23 cellular contexts compared by ENCODE assay signal in the genomic region with DNA sequence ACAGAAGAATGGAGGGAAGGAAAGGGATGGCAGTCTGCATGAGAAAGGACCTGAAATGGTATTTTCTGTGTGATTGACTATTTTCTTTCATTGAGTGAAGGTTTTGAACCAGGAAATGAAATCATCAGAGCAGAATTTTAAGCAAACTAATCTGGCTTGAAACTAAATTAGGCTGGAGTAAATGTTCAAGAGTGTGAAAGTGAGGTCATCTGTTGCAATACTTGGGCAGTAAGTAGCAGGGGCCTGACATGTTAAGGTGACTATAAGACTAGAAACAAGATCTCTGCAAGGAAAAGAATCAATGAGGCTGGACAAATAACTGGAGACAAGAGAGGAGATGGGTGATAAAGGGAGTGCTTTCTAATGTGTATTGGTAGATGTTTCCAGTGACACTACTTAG.
DNase-seq lines count a peak whose midpoint lies in the region; ATAC-seq, FAIRE-seq and TF ChIP-seq lines count a peak whose summit lies in the region.
"Had no signal": no experiment of that assay in that cellular context is flagged by ENCODE, and none has a peak within 500 bp of the region (broad histone marks: within the 10 kb centered on the region; RNA-seq: fewer than 3 reads in every experiment).

No MANE protein-coding gene starts in this region.

- H3K9ac ChIP-seq in H1 (replicated peaks in 1 of 4; ENCODE audit: extremely low read depth in 1 of 4, low read depth in 3 of 4, low read length in 3 of 4): no peak overlapping the region
- H3K9ac ChIP-seq: BLaER1 had no signal

- no peak overlapping the region for H4K91ac ChIP-seq in H1 (replicated peaks; ENCODE audit: insufficient read length, low read length)

- no peak overlapping the region for H3K18ac ChIP-seq in H1 (ENCODE audit: extremely low read depth, low read length)

- H2BK12ac ChIP-seq in H1 (ENCODE audit: low read depth, low read length): no peak overlapping the region

- no peaks in the 10 kb centered on the region for H3K79me2 ChIP-seq in H1 (ENCODE audit: control insufficient read depth in 1 of 2, insufficient read depth in 2 of 2, low read length in 2 of 2)

- peak overlapping the region; percentile 42 for H3K4ac ChIP-seq in H1 (replicated peaks; ENCODE audit: insufficient read length, low read depth, low read length)

- no peak overlapping the region for H3K14ac ChIP-seq in H1 (ENCODE audit: insufficient read length)

- H3K27ac Mint-ChIP-seq in stimulated activated memory B cell treated with anti-CD40 and anti-IgM and Interleukin-4, amounts not matched to agents 10 μg/mL and 1 μg/mL and 100 μg/mL, for 72 hours: no peak overlapping the region
- H3K27ac Mint-ChIP-seq: CD14-positive monocyte; CD4-positive, alpha-beta memory T cell; CD4-positive, CD25-positive, alpha-beta regulatory T cell; CD8-positive, alpha-beta memory T cell had no signal

- TF ChIP-seq CTCF in D721Med (IDR thresholded peaks at IDR 0.05; ENCODE audit: insufficient read depth, missing control alignments) (no peak), GM20000 (IDR thresholded peaks at IDR 0.05; ENCODE audit: extremely low read depth, missing control alignments) (no peak), H1 (IDR thresholded peaks at IDR 0.05; ENCODE audit: control extremely low read depth in 1 of 3, insufficient read depth in 1 of 3, low read depth in 1 of 3, low read length in 3 of 3) (no peak)

- H2BK20ac ChIP-seq in H1 (ENCODE audit: low read length): no peak overlapping the region

- H3K79me1 ChIP-seq in H1 (ENCODE audit: low read depth, low read length): no peaks in the 10 kb centered on the region

- H2BK15ac ChIP-seq in H1 (ENCODE audit: low read length): no peak overlapping the region

- H3K27ac ChIP-seq in H1 (ENCODE audit: low read depth, low read length): no peak overlapping the region
- H3K27ac ChIP-seq: BLaER1 had no signal

- no peaks in the 10 kb centered on the region for H4K20me1 ChIP-seq in H1 (replicated peaks in 1 of 2; ENCODE audit: control insufficient read depth in 1 of 2, insufficient read depth in 2 of 2, low read length in 2 of 2)
- H4K20me1 ChIP-seq: BLaER1 had no signal

- CTCF ChIA-PET in H1 (lab: Charles Lee; ENCODE audit: partially characterized antibody): interaction anchor here (0.6 kb wide), 1 partner anchor 139 kb away, joined by 3 read pairs; no protein-coding TSS in a partner anchor

- FAIRE-seq in D721Med (lab: Jason Lieb, UNC) (peak; percentile 63), H1 (lab: Jason Lieb, UNC) (no peak)
- FAIRE-seq: A204.1, G401.6, GM12892, GM18507 had no signal

- POLR2A ChIA-PET in H1 (lab: Charles Lee; ENCODE audit: partially characterized antibody): no interaction called here

- H3K4me3 ChIP-seq in H1 (ENCODE audit: extremely low read depth in 1 of 4, insufficient read depth in 2 of 4, low read depth in 3 of 4, low read length in 4 of 4): no peak overlapping the region
- H3K4me3 ChIP-seq: BLaER1 had no signal

- H4K8ac ChIP-seq in H1 (ENCODE audit: extremely low read depth, insufficient read depth, low read length): no peak overlapping the region

- no peak overlapping the region for H2BK120ac ChIP-seq in H1 (replicated peaks; ENCODE audit: low read depth, low read length)

- no peaks in the 10 kb centered on the region for H3K4me1 ChIP-seq in H1 (replicated peaks in 1 of 4; ENCODE audit: control insufficient read depth in 3 of 4, insufficient read depth in 4 of 4, low read length in 3 of 4)
- H3K4me1 ChIP-seq: BE2C had no signal

- no peak overlapping the region for H3K4me3 Mint-ChIP-seq in stimulated activated memory B cell treated with anti-CD40 and anti-IgM and Interleukin-4, amounts not matched to agents 10 μg/mL and 1 μg/mL and 100 μg/mL, for 72 hours
- H3K4me3 Mint-ChIP-seq: CD14-positive monocyte; CD4-positive, CD25-positive, alpha-beta regulatory T cell; CD8-positive, alpha-beta memory T cell had no signal

- H3K27me3 ChIP-seq in H1 (replicated peaks in 1 of 4; ENCODE audit: control insufficient read depth in 3 of 4, extremely low read depth in 1 of 4, insufficient read depth in 3 of 4, low read length in 3 of 4): no peaks in the 10 kb centered on the region
- H3K27me3 ChIP-seq: BE2C, BLaER1 had no signal

- no peak for TF ChIP-seq RAD21 in H1 (IDR thresholded peaks at IDR 0.05 in 1 of 2, conservative IDR thresholded peaks at IDR 0.05 in 1 of 2; ENCODE audit: low read depth in 2 of 2, low read length in 2 of 2)

- H3K56ac ChIP-seq in H1 (replicated peaks; ENCODE audit: insufficient read length, low read depth, low read length): no peak overlapping the region

- no peak overlapping the region for H2AFZ ChIP-seq in H1 (ENCODE audit: low read length)

- H3K4me1 Mint-ChIP-seq in stimulated activated memory B cell treated with anti-CD40 and anti-IgM and Interleukin-4, amounts not matched to agents 10 μg/mL and 1 μg/mL and 100 μg/mL, for 72 hours: no peaks in the 10 kb centered on the region
- H3K4me1 Mint-ChIP-seq: CD4-positive, alpha-beta memory T cell; CD4-positive, CD25-positive, alpha-beta regulatory T cell; CD8-positive, alpha-beta memory T cell had no signal

- no peaks in the 10 kb centered on the region for H3K9me3 Mint-ChIP-seq in stimulated activated memory B cell treated with anti-CD40 and anti-IgM and Interleukin-4, amounts not matched to agents 10 μg/mL and 1 μg/mL and 100 μg/mL, for 72 hours
- H3K9me3 Mint-ChIP-seq: CD8-positive, alpha-beta memory T cell had no signal

- no peak overlapping the region for H3K23ac ChIP-seq in H1 (ENCODE audit: insufficient read length)

- no peak overlapping the region for H2AK5ac ChIP-seq in H1 (ENCODE audit: low read depth, low read length)

- no peaks in the 10 kb centered on the region for H3K9me3 ChIP-seq in H1 (ENCODE audit: insufficient read depth in 2 of 2, low read depth in 1 of 2, low read length in 1 of 2)
- H3K9me3 ChIP-seq: BE2C had no signal

- H3K36me3 ChIP-seq in H1 (ENCODE audit: control insufficient read depth in 2 of 4, insufficient read depth in 4 of 4, low read length in 3 of 4): no peaks in the 10 kb centered on the region
- H3K36me3 ChIP-seq: BE2C, BLaER1 had no signal

- no peak for TF ChIP-seq POLR2A in H1 (IDR thresholded peaks at IDR 0.05; ENCODE audit: control extremely low read depth in 1 of 2, low read depth in 2 of 2, low read length in 2 of 2)

- H3K4me2 ChIP-seq in H1 (ENCODE audit: insufficient read depth in 1 of 2, low read depth in 2 of 2, low read length in 2 of 2): no peak overlapping the region
- H3K4me2 ChIP-seq: BLaER1 had no signal

- no peak overlapping the region for H2BK5ac ChIP-seq in H1 (ENCODE audit: low read depth, low read length)

- H3K23me2 ChIP-seq in H1 (ENCODE audit: low read depth, low read length): no peaks in the 10 kb centered on the region

- H3K36me3 Mint-ChIP-seq in stimulated activated memory B cell treated with anti-CD40 and anti-IgM and Interleukin-4, amounts not matched to agents 10 μg/mL and 1 μg/mL and 100 μg/mL, for 72 hours: no peaks in the 10 kb centered on the region
- H3K36me3 Mint-ChIP-seq: CD14-positive monocyte; CD4-positive, alpha-beta memory T cell; CD4-positive, CD25-positive, alpha-beta regulatory T cell; CD8-positive, alpha-beta memory T cell had no signal

- DNase-seq in D721Med (ENCODE audit: insufficient read length, low spot score) (no peak), GM20000 (ENCODE audit: low spot score) (peak; percentile 14), astrocyte of the hippocampus (ENCODE audit: low read depth, low spot score) (peak; percentile 2), H1 (ENCODE audit: low read depth in 1 of 2, low spot score in 2 of 2) (no peak), dedifferentiated amniotic fluid mesenchymal stem cell (ENCODE audit: extremely low spot score) (no peak), NCI-H2081 treated with DMSO at 0.1 percent for 48 hours (lab: John Stamatoyannopoulos, UW) (no peak)
- DNase-seq: 8988T; ACHN; BE2C; C1 segment of cervical spinal cord; CD4-positive, alpha-beta memory T cell; CD4-positive, CD25-positive, alpha-beta regulatory T cell; CD8-positive, alpha-beta memory T cell; COR-L47; DMS79 treated with DMSO at 0.1 percent for 48 hours; GF-D8 had no signal

- H3K27me3 Mint-ChIP-seq in stimulated activated memory B cell treated with anti-CD40 and anti-IgM and Interleukin-4, amounts not matched to agents 10 μg/mL and 1 μg/mL and 100 μg/mL, for 72 hours: peaks cover 11% of the 10 kb centered on the region
- H3K27me3 Mint-ChIP-seq: CD4-positive, CD25-positive, alpha-beta regulatory T cell had no signal

- no peak overlapping the region for H4K5ac ChIP-seq in H1 (ENCODE audit: insufficient read length, low read depth, low read length)

- no peak for TF ChIP-seq EP300 in H1 (IDR thresholded peaks at IDR 0.05; ENCODE audit: borderline replicate concordance in 1 of 2, low read depth in 2 of 2, low read length in 2 of 2)

- ATAC-seq in stimulated activated memory B cell treated with anti-CD40 and anti-IgM and Interleukin-4, amounts not matched to agents 10 μg/mL and 1 μg/mL and 100 μg/mL, for 72 hours: no peak

TF ChIP-seq in H1, 55 proteins besides CTCF, POLR2A, EP300 and RAD21:
- TF ChIP-seq GTF2F1 (IDR thresholded peaks at IDR 0.05; ENCODE audit: borderline replicate concordance, low read depth, low read length) (no peak), FOSL1 (IDR thresholded peaks at IDR 0.05; ENCODE audit: insufficient read depth, low read depth, low read length) (no peak), TAF1 (IDR thresholded peaks at IDR 0.05; ENCODE audit: low read depth, low read length) (no peak), NANOG (IDR thresholded peaks at IDR 0.05; ENCODE audit: insufficient read depth, low read depth, low read length, poor library complexity, severe bottlenecking) (no peak)

Comparison
In these comparisons a context has a peak if more than half of its experiments do, and no peak if none do; other contexts are left out.
1. DNase-seq: peak in GM20000 (single experiment) and astrocyte of the hippocampus (single experiment); none in D721Med (single experiment), H1 (0 of 2), dedifferentiated amniotic fluid mesenchymal stem cell (single experiment) and NCI-H2081 treated with DMSO at 0.1 percent for 48 hours (single experiment).